Comparison of ENCODE assay signal across 1 cellular context in genomic region chr20:64242797-64243475, GRCh38.
TF ChIP-seq lines count a peak whose summit lies in the region.

No MANE protein-coding gene starts in this region.

TF ChIP-seq in HepG2, 621 proteins besides CTCF, POLR2A, EP300 and RAD21 (continued from another document and continues in another):
- peak; percentile 29; the same call in 1 of the 2 replicates for TF ChIP-seq NFAT5 (CRISPR knock-in tag; IDR thresholded peaks at IDR 0.05)
- no peak for TF ChIP-seq MED13 (CRISPR knock-in tag; IDR thresholded peaks at IDR 0.05)
- no peak for TF ChIP-seq SOX13 (IDR thresholded peaks at IDR 0.05)
- peak in 1 of 2 experiments; percentile 91; a peak in 2 of 4 replicates for TF ChIP-seq SOX13 (CRISPR knock-in tag; conservative IDR thresholded peaks at IDR 0.05 in 1 of 2, IDR thresholded peaks at IDR 0.05 in 1 of 2)
- TF ChIP-seq HNF4G (IDR thresholded peaks at IDR 0.05; ENCODE audit: borderline replicate concordance, low read depth, low read length), result peak; percentile 99
- TF ChIP-seq HNF4G (CRISPR knock-in tag; IDR thresholded peaks at IDR 0.05; ENCODE audit: borderline replicate concordance, low read depth), result peak; percentile 90; the same call in 1 of the 2 replicates
- TF ChIP-seq ATF6 (CRISPR knock-in tag; conservative IDR thresholded peaks at IDR 0.05), result 0 out of 2 replicates have a peak, but pooled peaks have one; percentile 5
- no peak; the same call in 1 of the 2 replicates for TF ChIP-seq ZNF790 (CRISPR knock-in tag; IDR thresholded peaks at IDR 0.05; ENCODE audit: borderline replicate concordance)
- no peak for TF ChIP-seq NR3C1 (CRISPR knock-in tag; IDR thresholded peaks at IDR 0.05)
- TF ChIP-seq SOX6 (IDR thresholded peaks at IDR 0.05), result no peak
- peak; percentile 91 for TF ChIP-seq SOX6 (CRISPR knock-in tag; IDR thresholded peaks at IDR 0.05)
- TF ChIP-seq KDM5B (CRISPR knock-in tag; IDR thresholded peaks at IDR 0.05; ENCODE audit: borderline replicate concordance), result peak; percentile 47; the same call in 1 of the 2 replicates
- TF ChIP-seq EEA1 (CRISPR knock-in tag; IDR thresholded peaks at IDR 0.05; ENCODE audit: borderline replicate concordance), result no peak
- TF ChIP-seq CEBPZ (IDR thresholded peaks at IDR 0.05; ENCODE audit: low read length), result no peak
- no peak for TF ChIP-seq TAF15 (IDR thresholded peaks at IDR 0.05; ENCODE audit: low read depth, low read length, poor library complexity, severe bottlenecking)
- no peak for TF ChIP-seq ZNF34 (CRISPR knock-in tag; IDR thresholded peaks at IDR 0.05; ENCODE audit: borderline replicate concordance)
- TF ChIP-seq NR0B2 (CRISPR knock-in tag; IDR thresholded peaks at IDR 0.05), result 0 out of 2 replicates have a peak, but pooled peaks have one; percentile 63
- no peak for TF ChIP-seq ZNF275 (CRISPR knock-in tag; IDR thresholded peaks at IDR 0.05; ENCODE audit: borderline replicate concordance)
- TF ChIP-seq ZNF749 (CRISPR knock-in tag; IDR thresholded peaks at IDR 0.05; ENCODE audit: borderline replicate concordance), result no peak
- TF ChIP-seq MXD3 (CRISPR knock-in tag; IDR thresholded peaks at IDR 0.05), result no peak; the same call in 1 of the 2 replicates
- no peak for TF ChIP-seq NR1H2 (CRISPR knock-in tag; IDR thresholded peaks at IDR 0.05; ENCODE audit: borderline replicate concordance, low read depth)
- TF ChIP-seq ZBTB43 (CRISPR knock-in tag; conservative IDR thresholded peaks at IDR 0.05), result peak; percentile 89
- no peak for TF ChIP-seq PCBP1 (IDR thresholded peaks at IDR 0.05; ENCODE audit: borderline replicate concordance, low read depth, low read length)
- no peak for TF ChIP-seq ZNF674 (CRISPR knock-in tag; IDR thresholded peaks at IDR 0.05; ENCODE audit: low read depth)
- TF ChIP-seq TMF1 (CRISPR knock-in tag; IDR thresholded peaks at IDR 0.05; ENCODE audit: low read depth), result no peak
- no peak for TF ChIP-seq ATM (IDR thresholded peaks at IDR 0.05; ENCODE audit: borderline replicate concordance)
- TF ChIP-seq GATAD2A (CRISPR knock-in tag; IDR thresholded peaks at IDR 0.05), result peak; percentile 89
- TF ChIP-seq ZC3H4 (CRISPR knock-in tag; IDR thresholded peaks at IDR 0.05; ENCODE audit: borderline replicate concordance), result no peak; the same call in 1 of the 2 replicates
- TF ChIP-seq BHLHE40 (IDR thresholded peaks at IDR 0.05; ENCODE audit: low read length), result no peak; the same call in none of the 2 replicates
- no peak; the same call in 1 of the 2 replicates for TF ChIP-seq ZSCAN30 (CRISPR knock-in tag; IDR thresholded peaks at IDR 0.05)
- TF ChIP-seq ZNF224 (CRISPR knock-in tag; IDR thresholded peaks at IDR 0.05), result no peak
- TF ChIP-seq GMEB2 (CRISPR knock-in tag; IDR thresholded peaks at IDR 0.05; ENCODE audit: low read depth), result no peak
- TF ChIP-seq GPN1 (CRISPR knock-in tag; IDR thresholded peaks at IDR 0.05; ENCODE audit: borderline replicate concordance), result peak; percentile 77; the same call in 1 of the 2 replicates
- TF ChIP-seq NFE2L2 (IDR thresholded peaks at IDR 0.05; ENCODE audit: low read length), result no peak
- TF ChIP-seq SIN3B (IDR thresholded peaks at IDR 0.05; ENCODE audit: low read length), result no peak
- no peak for TF ChIP-seq HCFC1 (IDR thresholded peaks at IDR 0.05; ENCODE audit: low read depth, low read length)
- TF ChIP-seq ZNF530 (CRISPR knock-in tag; IDR thresholded peaks at IDR 0.05; ENCODE audit: low read depth), result no peak
- peak; percentile 71; the same call in 1 of the 2 replicates for TF ChIP-seq ZNF263 (CRISPR knock-in tag; IDR thresholded peaks at IDR 0.05)
- TF ChIP-seq HINFP (CRISPR knock-in tag; IDR thresholded peaks at IDR 0.05; ENCODE audit: low read depth), result no peak
- peak; percentile 83 for TF ChIP-seq ZNF574 (CRISPR knock-in tag; IDR thresholded peaks at IDR 0.05)
